ENCODE assay signal across 1 cellular context in the genomic region with DNA sequence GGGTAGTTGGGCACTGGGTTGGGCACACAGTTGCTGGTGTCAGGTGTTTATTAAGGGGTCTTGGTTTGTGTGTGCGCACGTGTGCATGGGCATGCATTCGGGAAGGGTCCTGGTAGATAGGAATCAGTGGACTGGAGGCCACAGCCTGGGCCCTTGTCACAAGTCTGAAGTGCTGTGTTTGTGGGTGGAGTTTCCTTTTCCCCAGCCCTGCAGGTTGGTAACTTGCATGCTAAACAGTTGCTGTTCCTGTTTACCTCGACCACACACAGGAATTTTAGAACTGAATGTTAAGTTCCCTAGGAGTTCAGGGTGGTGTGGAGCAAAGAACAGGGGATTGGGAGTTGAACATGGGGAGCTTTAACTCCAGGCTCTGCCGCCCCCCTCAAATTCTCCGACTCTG.
TF ChIP-seq lines count a peak whose summit lies in the region.

No MANE protein-coding gene starts in this region.

TF ChIP-seq in WTC11, 78 proteins besides CTCF, POLR2A, EP300 and RAD21 (continued from another document):
- TF ChIP-seq, protein P1, sequence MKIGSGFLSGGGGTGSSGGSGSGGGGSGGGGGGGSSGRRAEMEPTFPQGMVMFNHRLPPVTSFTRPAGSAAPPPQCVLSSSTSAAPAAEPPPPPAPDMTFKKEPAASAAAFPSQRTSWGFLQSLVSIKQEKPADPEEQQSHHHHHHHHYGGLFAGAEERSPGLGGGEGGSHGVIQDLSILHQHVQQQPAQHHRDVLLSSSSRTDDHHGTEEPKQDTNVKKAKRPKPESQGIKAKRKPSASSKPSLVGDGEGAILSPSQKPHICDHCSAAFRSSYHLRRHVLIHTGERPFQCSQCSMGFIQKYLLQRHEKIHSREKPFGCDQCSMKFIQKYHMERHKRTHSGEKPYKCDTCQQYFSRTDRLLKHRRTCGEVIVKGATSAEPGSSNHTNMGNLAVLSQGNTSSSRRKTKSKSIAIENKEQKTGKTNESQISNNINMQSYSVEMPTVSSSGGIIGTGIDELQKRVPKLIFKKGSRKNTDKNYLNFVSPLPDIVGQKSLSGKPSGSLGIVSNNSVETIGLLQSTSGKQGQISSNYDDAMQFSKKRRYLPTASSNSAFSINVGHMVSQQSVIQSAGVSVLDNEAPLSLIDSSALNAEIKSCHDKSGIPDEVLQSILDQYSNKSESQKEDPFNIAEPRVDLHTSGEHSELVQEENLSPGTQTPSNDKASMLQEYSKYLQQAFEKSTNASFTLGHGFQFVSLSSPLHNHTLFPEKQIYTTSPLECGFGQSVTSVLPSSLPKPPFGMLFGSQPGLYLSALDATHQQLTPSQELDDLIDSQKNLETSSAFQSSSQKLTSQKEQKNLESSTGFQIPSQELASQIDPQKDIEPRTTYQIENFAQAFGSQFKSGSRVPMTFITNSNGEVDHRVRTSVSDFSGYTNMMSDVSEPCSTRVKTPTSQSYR (CRISPR knock-in tag; IDR thresholded peaks at IDR 0.05), result no peak
- TF ChIP-seq, protein P2, sequence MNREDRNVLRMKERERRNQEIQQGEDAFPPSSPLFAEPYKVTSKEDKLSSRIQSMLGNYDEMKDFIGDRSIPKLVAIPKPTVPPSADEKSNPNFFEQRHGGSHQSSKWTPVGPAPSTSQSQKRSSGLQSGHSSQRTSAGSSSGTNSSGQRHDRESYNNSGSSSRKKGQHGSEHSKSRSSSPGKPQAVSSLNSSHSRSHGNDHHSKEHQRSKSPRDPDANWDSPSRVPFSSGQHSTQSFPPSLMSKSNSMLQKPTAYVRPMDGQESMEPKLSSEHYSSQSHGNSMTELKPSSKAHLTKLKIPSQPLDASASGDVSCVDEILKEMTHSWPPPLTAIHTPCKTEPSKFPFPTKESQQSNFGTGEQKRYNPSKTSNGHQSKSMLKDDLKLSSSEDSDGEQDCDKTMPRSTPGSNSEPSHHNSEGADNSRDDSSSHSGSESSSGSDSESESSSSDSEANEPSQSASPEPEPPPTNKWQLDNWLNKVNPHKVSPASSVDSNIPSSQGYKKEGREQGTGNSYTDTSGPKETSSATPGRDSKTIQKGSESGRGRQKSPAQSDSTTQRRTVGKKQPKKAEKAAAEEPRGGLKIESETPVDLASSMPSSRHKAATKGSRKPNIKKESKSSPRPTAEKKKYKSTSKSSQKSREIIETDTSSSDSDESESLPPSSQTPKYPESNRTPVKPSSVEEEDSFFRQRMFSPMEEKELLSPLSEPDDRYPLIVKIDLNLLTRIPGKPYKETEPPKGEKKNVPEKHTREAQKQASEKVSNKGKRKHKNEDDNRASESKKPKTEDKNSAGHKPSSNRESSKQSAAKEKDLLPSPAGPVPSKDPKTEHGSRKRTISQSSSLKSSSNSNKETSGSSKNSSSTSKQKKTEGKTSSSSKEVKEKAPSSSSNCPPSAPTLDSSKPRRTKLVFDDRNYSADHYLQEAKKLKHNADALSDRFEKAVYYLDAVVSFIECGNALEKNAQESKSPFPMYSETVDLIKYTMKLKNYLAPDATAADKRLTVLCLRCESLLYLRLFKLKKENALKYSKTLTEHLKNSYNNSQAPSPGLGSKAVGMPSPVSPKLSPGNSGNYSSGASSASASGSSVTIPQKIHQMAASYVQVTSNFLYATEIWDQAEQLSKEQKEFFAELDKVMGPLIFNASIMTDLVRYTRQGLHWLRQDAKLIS (CRISPR knock-in tag; IDR thresholded peaks at IDR 0.05; ENCODE audit: borderline replicate concordance), result no peak
- TF ChIP-seq CREM (CRISPR knock-in tag; IDR thresholded peaks at IDR 0.05) (no peak), GABPB1 (CRISPR knock-in tag; IDR thresholded peaks at IDR 0.05) (no peak)
